Comparison of ENCODE assay signal across 8 cellular contexts in the genomic region with DNA sequence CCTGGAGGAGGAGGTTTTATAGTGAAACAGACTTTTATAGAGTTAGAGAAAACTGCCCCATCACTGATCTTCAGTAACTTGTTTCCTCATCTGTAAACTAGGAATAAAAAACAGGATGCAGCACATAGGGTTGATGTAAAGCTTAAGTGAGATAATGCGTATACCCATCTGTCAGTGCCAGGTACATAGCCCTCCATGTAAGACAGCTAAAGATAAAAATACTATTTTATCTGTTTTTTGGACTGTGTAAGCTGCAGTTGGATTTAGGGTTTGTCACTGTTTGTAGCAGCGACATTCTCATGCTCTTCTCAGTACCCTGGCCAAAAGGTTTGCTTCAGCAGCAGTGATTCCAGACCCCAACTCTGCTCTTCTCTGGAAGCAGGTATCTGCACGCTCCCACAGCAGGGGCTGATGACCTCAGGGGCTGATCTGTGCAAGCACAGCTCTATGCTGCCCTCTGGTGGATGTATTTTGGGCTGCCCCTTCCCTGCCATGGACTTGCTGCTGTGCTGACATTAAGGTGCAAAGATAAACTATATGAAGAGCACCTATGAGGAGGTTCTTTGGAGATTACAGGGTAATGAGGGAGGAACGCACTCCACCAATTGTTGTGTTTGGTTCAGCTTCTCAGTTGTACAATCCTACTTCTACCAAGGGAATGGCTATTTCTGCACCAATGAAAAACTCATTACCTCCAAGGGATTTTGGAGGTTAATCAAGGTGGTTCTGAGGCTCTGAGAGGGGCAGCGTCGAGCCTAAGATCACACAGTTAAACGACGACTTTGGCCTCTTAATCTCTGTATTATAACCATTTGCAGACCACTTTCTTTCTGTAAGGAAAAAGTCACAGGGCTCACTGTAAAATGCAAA. TPM values are rescaled to one million over a fixed set of nuclear protein-coding genes. Genes with fewer than 3 reads are reported as not detected.
DNase-seq lines count a peak whose midpoint lies in the region; ATAC-seq, FAIRE-seq and TF ChIP-seq lines count a peak whose summit lies in the region.

No MANE protein-coding gene starts in this region.

- 35% methylated on average over 8 of the region's 8 CpGs for WGBS in right cardiac atrium

- H3K27ac ChIP-seq in right cardiac atrium (ENCODE audit: low read length): no peak overlapping the region

- no peak overlapping the region for H3K4me3 ChIP-seq in right cardiac atrium (ENCODE audit: low read length)

- peak; percentile 96 for FAIRE-seq in GM12891 (lab: Jason Lieb, UNC)

- H3K9me3 ChIP-seq in right cardiac atrium (ENCODE audit: control insufficient read depth, low read length): no peaks in the 10 kb centered on the region

- ATAC-seq in HG02610 (IDR thresholded peaks at IDR 0.05; ENCODE audit: unreplicated experiment): peak; percentile 47
- ATAC-seq in right cardiac atrium: peak; percentile 94
- peak; percentile 95 for ATAC-seq in sciatic nerve
- ATAC-seq in HG02970 (IDR thresholded peaks at IDR 0.05; ENCODE audit: low FRiP score, unreplicated experiment): no peak

- intact Hi-C loops in right cardiac atrium (cut with DNase I): loop anchor here (5.0 to 10.0 kb wide), 5 partner anchors 410 to 910 kb away; partner anchors contain the start of gene NR3C1 (in 2 of the 4)
- intact Hi-C loops in sciatic nerve (cut with DNase I): loop anchor here (10.0 kb wide), 3 partner anchors 420 to 900 kb away; partner anchors contain the start of gene NR3C1

- H3K27me3 ChIP-seq in right cardiac atrium (ENCODE audit: control insufficient read depth, insufficient read depth): no peaks in the 10 kb centered on the region

- DNase-seq in GM12891 (ENCODE audit: insufficient read length, low spot score) (peak; percentile 42), NCI-H1105 (lab: John Stamatoyannopoulos, UW) (peak; percentile 54), T follicular helper cell (ENCODE audit: low read depth) (peak; percentile 70), amniotic stem cell (lab: John Stamatoyannopoulos, UW) (peak; percentile 47), right cardiac atrium (peak; percentile 83 to 90 (median 88)), sciatic nerve (ENCODE audit: low spot score) (peak; percentile 92)

- peaks cover 2% of the 10 kb centered on the region for H3K4me1 ChIP-seq in right cardiac atrium (ENCODE audit: control insufficient read depth, insufficient read depth, low read length)

- no peak for TF ChIP-seq POLR2A in GM12891 (IDR thresholded peaks at IDR 0.05; ENCODE audit: low read depth, low read length)

TF ChIP-seq in GM12891, 5 proteins besides CTCF, POLR2A, EP300 and RAD21:
- TF ChIP-seq POLR2AphosphoS5 (IDR thresholded peaks at IDR 0.05; ENCODE audit: low read depth, low read length): no peak
- TF ChIP-seq PAX5 (IDR thresholded peaks at IDR 0.05; ENCODE audit: insufficient read depth, low read length, severe bottlenecking): no peak
- no peak for TF ChIP-seq POU2F2 (IDR thresholded peaks at IDR 0.05; ENCODE audit: low read depth, low read length)
- no peak for TF ChIP-seq TAF1 (IDR thresholded peaks at IDR 0.05; ENCODE audit: low read depth, low read length)
- no peak for TF ChIP-seq SPI1 (IDR thresholded peaks at IDR 0.05; ENCODE audit: low read depth, low read length)

RNA-seq across cellular contexts. Expression of gene HMHB1, which starts 13.1 kb away (rescaled TPM):
- 13.2 TPM for polyA plus RNA-seq in GM12891 (2012; ENCODE audit: low read depth, missing spikeins)
- not detected for total RNA-seq in right cardiac atrium
- not detected for polyA plus RNA-seq in right cardiac atrium
- not detected for total RNA-seq in sciatic nerve

Comparison
In these comparisons a context has a peak if more than half of its experiments do, and no peak if none do; other contexts are left out.
1. DNase-seq: peak in every context shown above with its lines; median percentile 92 in sciatic nerve; 88 in right cardiac atrium; 70 in T follicular helper cell; 54 in NCI-H1105; 47 in amniotic stem cell; 42 in GM12891.